8 cellular contexts compared by ENCODE assay signal in the genomic region with DNA sequence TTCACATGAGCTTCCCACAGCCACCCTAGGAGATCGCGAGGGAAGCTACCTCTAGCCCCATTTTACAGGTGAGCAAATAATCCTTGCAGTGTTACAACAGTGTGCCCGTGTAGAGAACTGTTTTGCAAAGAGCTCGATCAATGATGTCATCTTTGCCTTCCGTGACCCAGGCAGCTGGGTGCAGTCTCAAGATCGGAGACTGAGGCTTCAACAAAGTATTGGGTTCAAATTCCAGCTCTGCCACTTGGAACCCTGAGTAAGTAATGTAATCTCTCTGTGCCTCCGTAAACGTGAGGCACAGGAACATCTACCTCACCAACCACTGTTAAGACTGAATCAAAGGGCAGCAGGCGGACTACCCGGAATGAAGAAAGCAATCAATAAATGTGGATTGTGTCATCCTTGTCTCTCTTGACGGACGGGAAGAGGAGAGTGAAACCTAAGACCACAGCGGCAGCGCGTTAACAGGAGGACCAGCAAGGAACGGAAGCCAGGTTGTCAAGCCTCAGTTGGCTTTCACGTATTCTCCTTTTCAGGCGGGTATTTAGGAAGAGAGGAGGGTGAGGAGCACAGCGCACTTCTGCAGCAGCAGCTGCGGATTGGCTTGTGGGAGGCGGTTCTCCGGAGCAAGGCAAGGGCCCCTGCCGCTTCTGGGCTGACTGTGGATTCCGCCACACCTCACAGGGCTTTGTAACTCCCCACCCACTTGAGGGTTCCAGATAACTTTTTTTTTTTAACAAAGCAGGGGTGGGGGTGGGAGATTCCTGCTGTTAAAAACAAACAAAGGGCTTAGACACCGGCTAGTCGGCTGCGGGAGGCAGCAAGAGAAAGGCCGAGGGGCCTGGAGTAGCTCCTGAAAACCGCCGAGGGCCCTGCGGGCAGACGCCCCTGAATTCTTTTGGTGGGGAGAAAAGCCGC. TPM values are rescaled to one million over a fixed set of nuclear protein-coding genes. Genes with fewer than 3 reads are reported as not detected.
DNase-seq lines count a peak whose midpoint lies in the region; ATAC-seq and TF ChIP-seq lines count a peak whose summit lies in the region.

No MANE protein-coding gene starts in this region.

- H3K4me1 Mint-ChIP-seq in Caco-2 (ENCODE audit: low read depth, unreplicated experiment), result peaks cover 42% of the 10 kb centered on the region
- peaks cover 26 to 54% (median 42%) of the 10 kb centered on the region in 7 donors for H3K4me1 Mint-ChIP-seq in naive thymus-derived CD4-positive, alpha-beta T cell

- no peaks in the 10 kb centered on the region for H3K27me3 Mint-ChIP-seq in Caco-2 (ENCODE audit: insufficient read depth, unreplicated experiment)
- H3K27me3 Mint-ChIP-seq in naive thymus-derived CD4-positive, alpha-beta T cell, result peaks cover 0 to 14% (median 0%) of the 10 kb centered on the region in 5 donors

- CTCF ChIA-PET in Caco-2 (lab: Charles Lee), result interaction anchor here (0.7 to 2.3 kb wide), 3 partner anchors 14 to 117 kb away, joined by 3 to 9 read pairs (median 7); no protein-coding TSS in a partner anchor
- CTCF ChIA-PET in naive thymus-derived CD4-positive, alpha-beta T cell (lab: Charles Lee), result interaction anchor here (0.5 to 1.1 kb wide), 2 partner anchors 8 to 1579 kb away, joined by 3 to 5 read pairs; no protein-coding TSS in a partner anchor

- H3K4me3 ChIP-seq in Caco-2 (ENCODE audit: low read depth, low read length) (peak overlapping the region; percentile 89), choroid plexus epithelial cell (ENCODE audit: low read depth, low read length) (peak overlapping the region; percentile 30), lower leg skin (ENCODE audit: low read depth, poor library complexity, severe bottlenecking) (no peak overlapping the region)
- H3K4me3 ChIP-seq in naive thymus-derived CD4-positive, alpha-beta T cell (ENCODE audit: low read length), result no peak overlapping the region

- 68 to 70% methylated on average over 33 of the region's 33 CpGs for WGBS in lower leg skin, 2 donors

- no peaks in the 10 kb centered on the region for H3K9me3 ChIP-seq in Caco-2
- H3K9me3 ChIP-seq in naive thymus-derived CD4-positive, alpha-beta T cell (ENCODE audit: control insufficient read depth in 2 of 3, low read length in 3 of 3), result no peaks in the 10 kb centered on the region

- TF ChIP-seq CTCF in Caco-2 (IDR thresholded peaks at IDR 0.05; ENCODE audit: insufficient read depth in 1 of 2, low read depth in 1 of 2, low read length in 1 of 2, severe bottlenecking in 1 of 2, unreplicated experiment in 1 of 2), result no peak
- no peak for TF ChIP-seq CTCF in choroid plexus epithelial cell (conservative IDR thresholded peaks at IDR 0.05; ENCODE audit: low read depth, low read length)
- TF ChIP-seq CTCF in lower leg skin (IDR thresholded peaks at IDR 0.05), result no peak

- no peaks in the 10 kb centered on the region for H3K27me3 ChIP-seq in Caco-2 (replicated peaks; ENCODE audit: control insufficient read depth, insufficient read depth, low read length)
- no peaks in the 10 kb centered on the region for H3K27me3 ChIP-seq in naive thymus-derived CD4-positive, alpha-beta T cell (ENCODE audit: control insufficient read depth in 2 of 2, insufficient read depth in 2 of 2, low read length in 2 of 2)

- peaks cover 13% of the 10 kb centered on the region for H3K36me3 Mint-ChIP-seq in Caco-2 (ENCODE audit: insufficient read depth, unreplicated experiment)
- peaks cover 0 to 25% (median 0%) of the 10 kb centered on the region in 5 donors for H3K36me3 Mint-ChIP-seq in naive thymus-derived CD4-positive, alpha-beta T cell

- TSS peak; percentile 88 for BruUV-seq in Caco-2 (replicated peaks; lab: Mats Ljungman, UMichigan)

- no peaks in the 10 kb centered on the region for H3K36me3 ChIP-seq in Caco-2 (ENCODE audit: control insufficient read depth, insufficient read depth, low read length)
- H3K36me3 ChIP-seq in naive thymus-derived CD4-positive, alpha-beta T cell (ENCODE audit: control insufficient read depth in 2 of 3, insufficient read depth in 3 of 3, low read length in 3 of 3), result peaks cover 0 to 3% (median 0%) of the 10 kb centered on the region in 3 experiments

- H3K4me1 ChIP-seq in Caco-2, result peaks cover 47% of the 10 kb centered on the region
- peaks cover 10 to 40% of the 10 kb centered on the region in 2 donors for H3K4me1 ChIP-seq in naive thymus-derived CD4-positive, alpha-beta T cell (ENCODE audit: control insufficient read depth in 2 of 2, insufficient read depth in 2 of 2, low read length in 2 of 2)

- peak; percentile 87 to 92 for DNase-seq in Caco-2
- peak; percentile 81 for DNase-seq in NCI-H510A treated with DMSO at 0.1 percent for 48 hours (lab: John Stamatoyannopoulos, UW)
- peak; percentile 78 for DNase-seq in choroid plexus epithelial cell (ENCODE audit: low read depth)
- peak in 2 of 9 donors; percentile 31 to 54 for DNase-seq in naive thymus-derived CD4-positive, alpha-beta T cell
- DNase-seq in NCI-H1930 (lab: John Stamatoyannopoulos, UW), result no peak
- no peak for DNase-seq in lower leg skin (ENCODE audit: low spot score in 2 of 2)
- DNase-seq in Ammon's horn (ENCODE audit: low spot score), result no peak

- intact Hi-C loops in Caco-2 (cut with micrococcal nuclease; ENCODE audit: unreplicated experiment) (loop anchor here (1.0 to 5.0 kb wide), 4 partner anchors 83 to 238 kb away; no protein-coding TSS in a partner anchor), lower leg skin (cut with DNase I; ENCODE audit: low total_unique reads) (no loop called here)
- intact Hi-C loops in naive thymus-derived CD4-positive, alpha-beta T cell (cut with micrococcal nuclease), result loop anchor here (2.0 to 10.0 kb wide), 3 partner anchors 25 to 771 kb away; no protein-coding TSS in a partner anchor

- no peak for ATAC-seq in naive thymus-derived CD4-positive, alpha-beta T cell
- ATAC-seq in GM21360 (IDR thresholded peaks at IDR 0.05; ENCODE audit: unreplicated experiment), result no peak

- H3K27ac ChIP-seq in naive thymus-derived CD4-positive, alpha-beta T cell (ENCODE audit: low read depth, low read length), result peak overlapping the region; percentile 68

- peak overlapping the region; percentile 68 for H3K27ac Mint-ChIP-seq in Caco-2 (ENCODE audit: unreplicated experiment)
- peak overlapping the region; percentile 60 to 96 (median 83) for H3K27ac Mint-ChIP-seq in naive thymus-derived CD4-positive, alpha-beta T cell

- POLR2A ChIA-PET in Caco-2 (lab: Charles Lee), result interaction anchor here (0.6 to 1.8 kb wide), 6 partner anchors 14 to 1473 kb away, joined by 3 to 13 read pairs (median 6); no protein-coding TSS in a partner anchor
- POLR2A ChIA-PET in naive thymus-derived CD4-positive, alpha-beta T cell (lab: Charles Lee), result interaction anchor here (0.6 to 1.0 kb wide), 4 partner anchors 19 to 101 kb away, joined by 3 to 4 read pairs (median 3); no protein-coding TSS in a partner anchor

- H3K9me3 Mint-ChIP-seq in Caco-2 (ENCODE audit: unreplicated experiment), result no peaks in the 10 kb centered on the region
- H3K9me3 Mint-ChIP-seq in naive thymus-derived CD4-positive, alpha-beta T cell, result no peaks in the 10 kb centered on the region

- no peak for TF ChIP-seq POLR2A in lower leg skin (IDR thresholded peaks at IDR 0.05)

- peak overlapping the region; percentile 96 for H3K4me3 Mint-ChIP-seq in Caco-2 (ENCODE audit: unreplicated experiment)
- peak overlapping the region; percentile 66 to 92 (median 80) for H3K4me3 Mint-ChIP-seq in naive thymus-derived CD4-positive, alpha-beta T cell

RNA-seq across cellular contexts. Expression of a gene that starts 1.5 kb away (rescaled TPM):
- total RNA-seq in Caco-2 (2022) (51.5 and 54.8 TPM in 2 replicates), lower leg skin (10 to 100 TPM; 25.9 to 69.4 (median 35.2) TPM)
- total RNA-seq in naive thymus-derived CD4-positive, alpha-beta T cell, result 100 to 1,000 TPM in 3 of 5 experiments, 10 to 100 TPM in 2; 27.4 to 142 (median 113) TPM
- polyA plus RNA-seq in naive thymus-derived CD4-positive, alpha-beta T cell, result 10 to 100 TPM in 1 of 2 donors, 1 to 10 TPM in 1; 4.0 to 11.5 TPM

Comparison
In these comparisons a context has a peak if more than half of its experiments do, and no peak if none do; other contexts are left out.
1. DNase-seq: peak in Caco-2 (2 of 2), NCI-H510A treated with DMSO at 0.1 percent for 48 hours (single experiment) and choroid plexus epithelial cell (single experiment); none in NCI-H1930 (0 of 2), lower leg skin (0 of 2) and Ammon's horn (single experiment).
2. H3K4me3 ChIP-seq: peak in Caco-2 (single experiment) and choroid plexus epithelial cell (single experiment); none in naive thymus-derived CD4-positive, alpha-beta T cell (single experiment) and lower leg skin (single experiment).